In genomic region chr20:3203315-3204123, GRCh38 we compare ENCODE assay signal across 8 cellular contexts. TPM values are rescaled to one million over a fixed set of nuclear protein-coding genes. Genes with fewer than 3 reads are reported as not detected.
A peak's percentile ranks its signal among the peaks of the same experiment; 100 is the strongest.
DNase-seq lines count a peak whose midpoint lies in the region; ATAC-seq, FAIRE-seq and TF ChIP-seq lines count a peak whose summit lies in the region.

No MANE protein-coding gene starts in this region.

- H3K4me2 ChIP-seq in endothelial cell of umbilical vein (ENCODE audit: insufficient read depth, low read length) = peak overlapping the region; percentile 81

- H3K9me3 ChIP-seq in endothelial cell of umbilical vein (replicated peaks; ENCODE audit: control insufficient read depth, insufficient read depth, low read length) (no peaks in the 10 kb centered on the region), muscle layer of colon (ENCODE audit: low read length) (no peaks in the 10 kb centered on the region), upper lobe of left lung (no peaks in the 10 kb centered on the region)

- H3K4me3 Mint-ChIP-seq in WTC11 = peak overlapping the region; percentile 94

- DNase-seq in COR-L47 (lab: John Stamatoyannopoulos, UW) = peak; percentile 50
- DNase-seq in LHCN-M2 (ENCODE audit: low read depth) = peak; percentile 6
- no peak for DNase-seq in WTC11 (ENCODE audit: low spot score)
- peak; percentile 24 for DNase-seq in endothelial cell of umbilical vein (ENCODE audit: low read depth, low spot score)
- DNase-seq in upper lobe of left lung = peak in 1 of 2 donors; percentile 42
- DNase-seq in GDM1 (lab: John Stamatoyannopoulos, UW) = no peak

- H2AFZ ChIP-seq in endothelial cell of umbilical vein (ENCODE audit: low read depth, low read length) = peak overlapping the region; percentile 71

- peaks cover 10 to 14% of the 10 kb centered on the region in 2 experiments for H3K36me3 ChIP-seq in endothelial cell of umbilical vein (ENCODE audit: control insufficient read depth in 2 of 2, extremely low read depth in 1 of 2, insufficient read depth in 2 of 2, low read length in 2 of 2)
- H3K36me3 ChIP-seq in muscle layer of colon (ENCODE audit: insufficient read depth, low read length) = peaks cover 28% of the 10 kb centered on the region
- H3K36me3 ChIP-seq in upper lobe of left lung = peaks cover 10 to 35% (median 27%) of the 10 kb centered on the region in 4 donors

- peaks cover 18% of the 10 kb centered on the region for H3K79me2 ChIP-seq in endothelial cell of umbilical vein (ENCODE audit: control insufficient read depth, insufficient read depth, low read length)

- intact Hi-C loops in endothelial cell of umbilical vein (cut with micrococcal nuclease) = loop anchor here (2.0 kb wide), 1 partner anchor 31 kb away; the partner anchor contains the start of gene LZTS3

- ATAC-seq in GM21515 (IDR thresholded peaks at IDR 0.05; ENCODE audit: unreplicated experiment) (peak; percentile 3), WTC11 (peak; percentile 8), upper lobe of left lung (ENCODE audit: low FRiP score in 2 of 2) (peak; percentile 33 to 54)

- peak overlapping the region; percentile 95 for H3K27ac Mint-ChIP-seq in WTC11

- peaks cover 30% of the 10 kb centered on the region for H3K36me3 Mint-ChIP-seq in WTC11

- CTCF ChIA-PET in WTC11 (lab: Charles Lee) (interaction anchor here (0.7 to 2.0 kb wide), 5 partner anchors 15 to 172 kb away, joined by 3 to 8 read pairs (median 5); partner anchors contain the start of gene SLC4A11), endothelial cell of umbilical vein (lab: Charles Lee) (interaction anchor here (1.1 to 2.1 kb wide), 5 partner anchors 44 to 150 kb away, joined by 3 to 6 read pairs (median 4); partner anchors contain the start of genes FASTKD5 and UBOX5)

- H3K27ac ChIP-seq in endothelial cell of umbilical vein (ENCODE audit: insufficient read depth, low read depth, low read length) (peak overlapping the region; percentile 35), muscle layer of colon (ENCODE audit: low read depth, low read length) (peak overlapping the region; percentile 93), upper lobe of left lung (peak overlapping the region; percentile 85 to 93 (median 90))

- no peaks in the 10 kb centered on the region for H4K20me1 ChIP-seq in endothelial cell of umbilical vein (replicated peaks; ENCODE audit: control insufficient read depth, extremely low read depth, insufficient read depth, low read length)

- H3K9me1 ChIP-seq in endothelial cell of umbilical vein (replicated peaks; ENCODE audit: control insufficient read depth, extremely low read depth, insufficient read depth, low read length) = no peaks in the 10 kb centered on the region

- H3K9me3 Mint-ChIP-seq in WTC11 = no peaks in the 10 kb centered on the region

- POLR2A ChIA-PET in WTC11 (lab: Charles Lee) = no interaction called here
- POLR2A ChIA-PET in endothelial cell of umbilical vein (lab: Charles Lee) = no interaction called here

- H3K9ac ChIP-seq in endothelial cell of umbilical vein (replicated peaks; ENCODE audit: extremely low read depth, insufficient read depth, low read length) (peak overlapping the region; percentile 81), muscle layer of colon (ENCODE audit: low read length) (peak overlapping the region; percentile 87)

- H3K27me3 Mint-ChIP-seq in WTC11 (ENCODE audit: low read depth) = no peaks in the 10 kb centered on the region

- no peak for TF ChIP-seq EP300 in upper lobe of left lung (IDR thresholded peaks at IDR 0.05)

- BruUV-seq in endothelial cell of umbilical vein (replicated peaks; lab: Mats Ljungman, UMichigan) = no TSS peak

- 1 to 16% methylated on average over 14 to 31 of the region's 31 CpGs for WGBS in upper lobe of left lung, 2 donors

- H3K4me3 ChIP-seq in endothelial cell of umbilical vein (replicated peaks in 1 of 3; ENCODE audit: insufficient read depth in 1 of 3, low read depth in 1 of 3, low read length in 3 of 3) = peak overlapping the region; percentile 40 to 71 (median 69)
- peak overlapping the region; percentile 71 to 77 for H3K4me3 ChIP-seq in muscle layer of colon (ENCODE audit: low read depth in 1 of 2, low read length in 2 of 2)
- H3K4me3 ChIP-seq in upper lobe of left lung = peak overlapping the region; percentile 31 to 88 (median 70)

- FAIRE-seq in endothelial cell of umbilical vein (lab: Jason Lieb, UNC) = no peak

- no peaks in the 10 kb centered on the region for H3K27me3 ChIP-seq in endothelial cell of umbilical vein (ENCODE audit: control insufficient read depth in 2 of 2, insufficient read depth in 2 of 2, low read length in 2 of 2)
- no peaks in the 10 kb centered on the region for H3K27me3 ChIP-seq in muscle layer of colon (ENCODE audit: control insufficient read depth in 1 of 2, insufficient read depth in 2 of 2, low read length in 2 of 2)
- no peaks in the 10 kb centered on the region for H3K27me3 ChIP-seq in upper lobe of left lung

- no peak for TF ChIP-seq CTCF in WTC11 (IDR thresholded peaks at IDR 0.05)
- TF ChIP-seq CTCF in endothelial cell of umbilical vein (IDR thresholded peaks at IDR 0.05; ENCODE audit: extremely low read depth in 1 of 2, insufficient read depth in 1 of 2, low read depth in 1 of 2, low read length in 2 of 2) = no peak
- TF ChIP-seq CTCF in upper lobe of left lung (IDR thresholded peaks at IDR 0.05) = no peak

- dilution Hi-C loops in endothelial cell of umbilical vein (cut with MboI; ENCODE audit: extremely low pct_ligation_motif_present, low sequenced_read_pairs) = no loop called here

- no peak for TF ChIP-seq POLR2A in endothelial cell of umbilical vein (IDR thresholded peaks at IDR 0.05; ENCODE audit: low read depth, low read length)
- no peak for TF ChIP-seq POLR2A in upper lobe of left lung (IDR thresholded peaks at IDR 0.05)

- peaks cover 9% of the 10 kb centered on the region for H3K4me1 Mint-ChIP-seq in WTC11

- peaks cover 11% of the 10 kb centered on the region for H3K4me1 ChIP-seq in endothelial cell of umbilical vein (ENCODE audit: control insufficient read depth, extremely low read depth, insufficient read depth, low read length)
- H3K4me1 ChIP-seq in muscle layer of colon (ENCODE audit: insufficient read depth, low read length) = peaks cover 15% of the 10 kb centered on the region
- peaks cover 13 to 25% (median 18%) of the 10 kb centered on the region in 4 donors for H3K4me1 ChIP-seq in upper lobe of left lung

RNA-seq across cellular contexts. Expression of gene DDRGK1, which starts 1.0 kb away (rescaled TPM):
- total RNA-seq in LHCN-M2 (2014; rRNA removed) = 51.3 and 52.6 TPM in 2 replicates
- polyA plus RNA-seq in LHCN-M2 (2012) = 41.3 TPM
- 46.4 to 60.6 TPM (median 52.7 TPM) in 3 replicates for total RNA-seq in WTC11 (2021)
- 52.2 and 54.0 TPM in 2 replicates for total RNA-seq in endothelial cell of umbilical vein
- polyA plus RNA-seq in endothelial cell of umbilical vein = 41.7 and 48.5 TPM in 2 replicates
- polyA plus RNA-seq in endothelial cell of umbilical vein (2011; cell fraction: cytosol; rRNA removed) = 47.7 and 48.4 TPM in 2 replicates
- polyA plus RNA-seq in endothelial cell of umbilical vein (2011; cell fraction: nucleus; rRNA removed) = 39.7 and 60.0 TPM in 2 replicates
- polyA plus RNA-seq in endothelial cell of umbilical vein (2012) = 31.0 and 46.7 TPM in 2 replicates
- polyA minus RNA-seq in endothelial cell of umbilical vein = 30.4 and 30.5 TPM in 2 replicates
- polyA minus RNA-seq in endothelial cell of umbilical vein (2011; cell fraction: cytosol; rRNA and poly(A)+ RNA removed) = 16.7 TPM
- 10.5 and 12.9 TPM in 2 replicates for polyA minus RNA-seq in endothelial cell of umbilical vein (2011; cell fraction: nucleus; rRNA and poly(A)+ RNA removed)
- total RNA-seq in upper lobe of left lung = 100 to 1,000 TPM in 5 of 6 donors, 10 to 100 TPM in 1; 90.2 to 192 (median 110) TPM

RNA-seq across cellular contexts. Expression of gene ITPA, which starts 5.8 kb away (rescaled TPM):
- 66.0 and 71.0 TPM in 2 replicates for total RNA-seq in LHCN-M2 (2014; rRNA removed)
- polyA plus RNA-seq in LHCN-M2 (2012) = 89.9 TPM
- total RNA-seq in WTC11 (2021) = 83.4 to 104 TPM (median 88.5 TPM) in 3 replicates
- 59.8 and 65.0 TPM in 2 replicates for total RNA-seq in endothelial cell of umbilical vein
- polyA plus RNA-seq in endothelial cell of umbilical vein = 43.2 and 50.7 TPM in 2 replicates
- polyA plus RNA-seq in endothelial cell of umbilical vein (2011; cell fraction: cytosol; rRNA removed) = 31.2 and 39.2 TPM in 2 replicates
- polyA plus RNA-seq in endothelial cell of umbilical vein (2011; cell fraction: nucleus; rRNA removed) = 40.3 and 41.2 TPM in 2 replicates
- polyA plus RNA-seq in endothelial cell of umbilical vein (2012) = 35.4 and 38.2 TPM in 2 replicates
- polyA minus RNA-seq in endothelial cell of umbilical vein = 7.1 and 9.8 TPM in 2 replicates
- 18.7 TPM for polyA minus RNA-seq in endothelial cell of umbilical vein (2011; cell fraction: cytosol; rRNA and poly(A)+ RNA removed)
- 6.5 and 9.9 TPM in 2 replicates for polyA minus RNA-seq in endothelial cell of umbilical vein (2011; cell fraction: nucleus; rRNA and poly(A)+ RNA removed)
- 10 to 100 TPM; 31.5 to 58.5 (median 43.3) TPM for total RNA-seq in upper lobe of left lung

RNA-seq across cellular contexts. Expression of gene LZTS3, which starts 30.2 kb away (rescaled TPM):
- total RNA-seq in LHCN-M2 (2014; rRNA removed) (5.5 and 6.7 TPM in 2 replicates), WTC11 (2021) (32.6 to 39.4 TPM (median 38.7 TPM) in 3 replicates), endothelial cell of umbilical vein (3.6 and 4.5 TPM in 2 replicates), upper lobe of left lung (10 to 100 TPM; 19.1 to 52.2 (median 31.1) TPM)
- 3.9 TPM for polyA plus RNA-seq in LHCN-M2 (2012)
- 5.7 and 7.3 TPM in 2 replicates for polyA plus RNA-seq in endothelial cell of umbilical vein
- polyA plus RNA-seq in endothelial cell of umbilical vein (2011; cell fraction: cytosol; rRNA removed) = 3.7 and 5.4 TPM in 2 replicates
- 7.3 and 9.8 TPM in 2 replicates for polyA plus RNA-seq in endothelial cell of umbilical vein (2011; cell fraction: nucleus; rRNA removed)
- polyA plus RNA-seq in endothelial cell of umbilical vein (2012) = 2.2 and 3.5 TPM in 2 replicates
- 5.6 and 7.0 TPM in 2 replicates for polyA minus RNA-seq in endothelial cell of umbilical vein
- 1.1 TPM for polyA minus RNA-seq in endothelial cell of umbilical vein (2011; cell fraction: cytosol; rRNA and poly(A)+ RNA removed)
- polyA minus RNA-seq in endothelial cell of umbilical vein (2011; cell fraction: nucleus; rRNA and poly(A)+ RNA removed) = 2.8 and 3.2 TPM in 2 replicates

RNA-seq across cellular contexts. Expression of gene SLC4A11, which starts 35.5 kb away (rescaled TPM):
- 3.1 and 3.7 TPM in 2 replicates for total RNA-seq in LHCN-M2 (2014; rRNA removed)
- 1.6 TPM for polyA plus RNA-seq in LHCN-M2 (2012)
- total RNA-seq in WTC11 (2021) = 30.4 to 39.5 TPM (median 34.5 TPM) in 3 replicates
- total RNA-seq in endothelial cell of umbilical vein = 10.2 and 15.5 TPM in 2 replicates
- 5.7 and 6.1 TPM in 2 replicates for polyA plus RNA-seq in endothelial cell of umbilical vein
- polyA plus RNA-seq in endothelial cell of umbilical vein (2011; cell fraction: cytosol; rRNA removed) = 3.2 and 3.4 TPM in 2 replicates
- polyA plus RNA-seq in endothelial cell of umbilical vein (2011; cell fraction: nucleus; rRNA removed) = 32.5 and 40.0 TPM in 2 replicates
- polyA plus RNA-seq in endothelial cell of umbilical vein (2012) = 12.0 and 13.5 TPM in 2 replicates
- polyA minus RNA-seq in endothelial cell of umbilical vein = 3.7 and 5.0 TPM in 2 replicates
- 1.0 TPM for polyA minus RNA-seq in endothelial cell of umbilical vein (2011; cell fraction: cytosol; rRNA and poly(A)+ RNA removed)
- 6.8 and 11.8 TPM in 2 replicates for polyA minus RNA-seq in endothelial cell of umbilical vein (2011; cell fraction: nucleus; rRNA and poly(A)+ RNA removed)
- total RNA-seq in upper lobe of left lung = 10 to 100 TPM in 1 of 6 donors, 1 to 10 TPM in 5; 2.6 to 14.9 (median 5.2) TPM

RNA-seq across cellular contexts. Expression of gene FASTKD5, which starts 43.9 kb away (rescaled TPM):
- 22.9 and 24.7 TPM in 2 replicates for total RNA-seq in LHCN-M2 (2014; rRNA removed)
- polyA plus RNA-seq in LHCN-M2 (2012) = 7.6 TPM
- total RNA-seq in WTC11 (2021) = 19.7 to 22.1 TPM (median 20.2 TPM) in 3 replicates
- 15.0 and 15.7 TPM in 2 replicates for total RNA-seq in endothelial cell of umbilical vein
- 8.5 and 10.8 TPM in 2 replicates for polyA plus RNA-seq in endothelial cell of umbilical vein
- 12.1 and 13.1 TPM in 2 replicates for polyA plus RNA-seq in endothelial cell of umbilical vein (2011; cell fraction: cytosol; rRNA removed)
- polyA plus RNA-seq in endothelial cell of umbilical vein (2011; cell fraction: nucleus; rRNA removed) = 12.3 and 14.8 TPM in 2 replicates
- 16.1 and 17.8 TPM in 2 replicates for polyA plus RNA-seq in endothelial cell of umbilical vein (2012)
- 22.6 and 23.8 TPM in 2 replicates for polyA minus RNA-seq in endothelial cell of umbilical vein
- 13.5 TPM for polyA minus RNA-seq in endothelial cell of umbilical vein (2011; cell fraction: cytosol; rRNA and poly(A)+ RNA removed)
- polyA minus RNA-seq in endothelial cell of umbilical vein (2011; cell fraction: nucleus; rRNA and poly(A)+ RNA removed) = 16.9 and 21.4 TPM in 2 replicates
- total RNA-seq in upper lobe of left lung = 10 to 100 TPM; 10.1 to 24.3 (median 16.5) TPM

Comparison
In these comparisons a context has a peak if more than half of its experiments do, and no peak if none do; other contexts are left out.
1. DNase-seq: peak in COR-L47 (single experiment), LHCN-M2 (single experiment) and endothelial cell of umbilical vein (single experiment); none in WTC11 (single experiment) and GDM1 (single experiment).
2. H3K27ac ChIP-seq: peak in every context shown above with its lines; median percentile 93 in muscle layer of colon; 90 in upper lobe of left lung; 35 in endothelial cell of umbilical vein.
3. Peak in every context shown above with its lines, with median percentiles within 50 percentile points of each other: ATAC-seq and H3K4me3 ChIP-seq.